In the genomic region with DNA sequence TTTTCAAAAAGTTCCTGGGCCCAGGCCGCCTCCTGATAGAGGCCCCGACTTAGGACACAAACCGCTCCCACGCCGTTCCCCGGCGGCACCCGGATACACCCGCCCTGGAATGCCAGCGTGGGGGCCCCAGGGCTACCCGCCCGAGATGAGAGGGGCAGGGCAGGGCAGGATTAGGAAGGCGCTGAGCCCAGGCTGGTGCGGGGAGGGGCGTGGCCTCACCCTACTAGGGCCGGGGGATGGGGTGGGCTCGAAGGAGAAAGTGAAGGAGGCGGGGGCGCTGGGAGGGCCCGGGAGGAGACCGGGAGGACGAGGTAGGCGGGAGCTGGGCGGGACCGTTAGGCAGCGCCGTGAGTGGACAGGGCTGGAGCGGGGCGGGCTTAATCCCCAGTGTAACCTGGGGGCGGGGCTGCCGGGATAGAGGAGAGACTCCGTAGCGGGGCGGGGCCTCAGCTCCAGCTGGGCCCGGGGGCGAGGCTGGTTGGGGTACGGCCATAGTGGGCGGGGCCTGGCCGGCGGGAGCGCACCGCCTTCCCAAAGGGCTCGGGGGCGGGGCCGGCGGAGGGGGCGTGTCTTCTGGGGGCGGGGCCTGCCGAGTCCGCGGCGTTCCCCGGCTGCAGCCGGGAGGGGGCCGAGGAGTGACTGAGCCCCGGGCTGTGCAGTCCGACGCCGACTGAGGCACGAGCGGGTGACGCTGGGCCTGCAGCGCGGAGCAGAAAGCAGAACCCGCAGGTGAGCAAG, we compare ENCODE assay signal across 8 cellular contexts. TPM values are rescaled to one million over a fixed set of nuclear protein-coding genes. Genes with fewer than 3 reads are reported as not detected.
DNase-seq lines count a peak whose midpoint lies in the region; ATAC-seq and TF ChIP-seq lines count a peak whose summit lies in the region.

A gene with protein sequence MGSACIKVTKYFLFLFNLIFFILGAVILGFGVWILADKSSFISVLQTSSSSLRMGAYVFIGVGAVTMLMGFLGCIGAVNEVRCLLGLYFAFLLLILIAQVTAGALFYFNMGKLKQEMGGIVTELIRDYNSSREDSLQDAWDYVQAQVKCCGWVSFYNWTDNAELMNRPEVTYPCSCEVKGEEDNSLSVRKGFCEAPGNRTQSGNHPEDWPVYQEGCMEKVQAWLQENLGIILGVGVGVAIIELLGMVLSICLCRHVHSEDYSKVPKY (plus strand): TSS at position 656 of the 738 bp plus-strand sequence. CDS start 29,000 bp downstream, outside the sequence.

- in situ Hi-C loops in Panc1 (cut with HindIII; ENCODE audit: low pct_unique_long_range_greater_than_20kb, low sequenced_read_pairs) = no loop called here

- CTCF ChIA-PET in Panc1 (lab: Charles Lee) = interaction anchor here (0.6 to 2.5 kb wide), 4 partner anchors 8 to 545 kb away, joined by 4 to 14 read pairs (median 6); no protein-coding TSS in a partner anchor

- H3K4me3 ChIP-seq in Panc1 (ENCODE audit: low read depth in 2 of 2, low read length in 2 of 2) (peak within 1 kb of the TSS; percentile 63 to 85), muscle layer of duodenum (ENCODE audit: low read depth in 1 of 2, low read length in 2 of 2) (peak within 1 kb of the TSS; percentile 69 to 81)

- peaks cover 51% of the 10 kb centered on the region for H3K4me1 Mint-ChIP-seq in activated T-cell treated with anti-CD3 and anti-CD28 coated beads, Interleukin-2, amount 50 U/mL, for 4 hours (ENCODE audit: low read depth)

- H3K4me3 Mint-ChIP-seq in activated T-cell treated with anti-CD3 and anti-CD28 coated beads, Interleukin-2, amount 50 U/mL, for 4 hours = peak within 1 kb of the TSS; percentile 89

- no peak for TF ChIP-seq CTCF in Panc1 (IDR thresholded peaks at IDR 0.05)

- H3K36me3 ChIP-seq in Panc1 (ENCODE audit: control insufficient read depth, insufficient read depth, low read length) (no peaks in the 10 kb centered on the region), muscle layer of duodenum (ENCODE audit: control insufficient read depth in 1 of 2, insufficient read depth in 2 of 2, low read length in 2 of 2) (no peaks in the 10 kb centered on the region)

- H3K27me3 ChIP-seq in Panc1 (ENCODE audit: control insufficient read depth, insufficient read depth, low read length) (no peaks in the 10 kb centered on the region), muscle layer of duodenum (ENCODE audit: low read depth, low read length) (no peaks in the 10 kb centered on the region)

- intact Hi-C loops in Panc1 (cut with micrococcal nuclease; ENCODE audit: unreplicated experiment) = loop anchor here (10.0 kb wide), 2 partner anchors 150 to 340 kb away; no protein-coding TSS in a partner anchor

- POLR2A ChIA-PET in Panc1 (lab: Charles Lee) = no interaction called here

- H3K27me3 Mint-ChIP-seq in activated T-cell treated with anti-CD3 and anti-CD28 coated beads, Interleukin-2, amount 50 U/mL, for 4 hours (ENCODE audit: low read depth) = no peaks in the 10 kb centered on the region

- H3K36me3 Mint-ChIP-seq in activated T-cell treated with anti-CD3 and anti-CD28 coated beads, Interleukin-2, amount 50 U/mL, for 4 hours (ENCODE audit: insufficient read depth) = peaks cover 21% of the 10 kb centered on the region

- no peaks in the 10 kb centered on the region for H3K9me3 Mint-ChIP-seq in activated T-cell treated with anti-CD3 and anti-CD28 coated beads, Interleukin-2, amount 50 U/mL, for 4 hours

- DNase-seq in DMS79 treated with DMSO at 0.1 percent for 48 hours (lab: John Stamatoyannopoulos, UW) (peak; percentile 97), KG1 (lab: John Stamatoyannopoulos, UW) (peak; percentile 93), Panc1 (ENCODE audit: low read depth, low spot score) (peak; percentile 69)
- peak; percentile 98 for DNase-seq in activated T-cell treated with anti-CD3 and anti-CD28 coated beads, Interleukin-2, amount 50 U/mL, for 4 hours
- DNase-seq in stimulated activated CD8-positive, alpha-beta memory T cell treated with anti-CD3 and anti-CD28 coated beads, Interleukin-7, amount 100 ng/mL, for 4 hours (ENCODE audit: low read depth in 2 of 2) = peak; percentile 92 to 97

- H3K4me1 ChIP-seq in Panc1 (ENCODE audit: control insufficient read depth, insufficient read depth, low read length) = peaks cover 16% of the 10 kb centered on the region
- H3K4me1 ChIP-seq in muscle layer of duodenum (ENCODE audit: control insufficient read depth in 1 of 2, insufficient read depth in 2 of 2, low read length in 2 of 2) = peaks cover 23 to 36% of the 10 kb centered on the region in 2 donors

- peak within 1 kb of the TSS; percentile 85 for H3K27ac ChIP-seq in Panc1 (ENCODE audit: low read length)
- peak within 1 kb of the TSS; percentile 98 for H3K27ac ChIP-seq in muscle layer of duodenum (ENCODE audit: low read length)

- ATAC-seq in GM21723 (IDR thresholded peaks at IDR 0.05; ENCODE audit: unreplicated experiment) = peak; percentile 72
- peak; percentile 97 for ATAC-seq in Panc1
- peak; percentile 82 to 84 for ATAC-seq in activated T-cell treated with anti-CD3 and anti-CD28 coated beads, Interleukin-2, amount 50 U/mL, for 4 hours
- peak; percentile 92 for ATAC-seq in esophagus mucosa

- H3K9me3 ChIP-seq in Panc1 (ENCODE audit: control insufficient read depth, insufficient read depth, low read depth, low read length) = no peaks in the 10 kb centered on the region
- no peaks in the 10 kb centered on the region for H3K9me3 ChIP-seq in muscle layer of duodenum (ENCODE audit: control insufficient read depth in 1 of 2, low read length in 2 of 2)

- BruUV-seq in Panc1 (replicated peaks; lab: Mats Ljungman, UMichigan) = no TSS peak

RNA-seq across cellular contexts. Expression of the gene that starts here (rescaled TPM):
- total RNA-seq in Panc1 (2021; ENCODE audit: unreplicated experiment) (26.1 TPM), esophagus mucosa (292 TPM)
- polyA plus RNA-seq in Panc1 (2012; ENCODE audit: insufficient read length) = 17.2 TPM
- 100 to 1,000 TPM; 364 to 594 (median 428) TPM for total RNA-seq in activated T-cell treated with anti-CD3 and anti-CD28 coated beads, Interleukin-2, amount 50 U/mL, for 4 hours

Comparison
In these comparisons a context has a peak if more than half of its experiments do, and no peak if none do; other contexts are left out.
1. Peak in every context shown above with its lines: DNase-seq, ATAC-seq, H3K4me3 ChIP-seq and H3K27ac ChIP-seq.
2. RNA of the gene that starts here (total RNA-seq): 364 to 594 TPM in activated T-cell treated with anti-CD3 and anti-CD28 coated beads, Interleukin-2, amount 50 U/mL, for 4 hours and 292 TPM in esophagus mucosa (single experiment); 26.1 TPM in Panc1 (single experiment); every median in the first group is over 10 times any median in the second.